Comparison of ENCODE assay signal across 10 cellular contexts in genomic region chr1:226973898-226974543, GRCh38. TPM values are rescaled to one million over a fixed set of nuclear protein-coding genes. Genes with fewer than 3 reads are reported as not detected.
A peak's percentile ranks its signal among the peaks of the same experiment; 100 is the strongest.
DNase-seq lines count a peak whose midpoint lies in the region; ATAC-seq and TF ChIP-seq lines count a peak whose summit lies in the region.
"Had no signal": no experiment of that assay in that cellular context is flagged by ENCODE, and none has a peak within 500 bp of the region (broad histone marks: within the 10 kb centered on the region; RNA-seq: fewer than 3 reads in every experiment).

No MANE protein-coding gene starts in this region.

- 40 to 57% (median 43%) methylated on average over 7 to 11 of the region's 11 CpGs for WGBS in stomach, 5 donors

- peaks cover 6 to 65% (median 57%) of the 10 kb centered on the region in 4 donors for H3K36me3 ChIP-seq in stomach
- no peaks in the 10 kb centered on the region for H3K36me3 ChIP-seq in SJCRH30

- H3K4me3 ChIP-seq in stomach (peak overlapping the region in 1 of 4 donors; percentile 22), SJCRH30 (no peak overlapping the region)

- H3K9me3 ChIP-seq in stomach (peaks cover 0 to 9% (median 2%) of the 10 kb centered on the region in 4 donors), SJCRH30 (replicated peaks) (no peaks in the 10 kb centered on the region)

- ATAC-seq in left lobe of liver (peak; percentile 39), GM18505 (IDR thresholded peaks at IDR 0.05; ENCODE audit: unreplicated experiment) (no peak)

- H3K27ac ChIP-seq in cingulate gyrus (ENCODE audit: low read depth, low read length) (peak overlapping the region; percentile 98), stomach (peak overlapping the region; percentile 43 to 89 (median 82)), SJCRH30 (no peak overlapping the region)

- no peaks in the 10 kb centered on the region for H3K27me3 ChIP-seq in stomach
- no peaks in the 10 kb centered on the region for H3K27me3 ChIP-seq in SJCRH30

- TF ChIP-seq POLR2A in stomach (IDR thresholded peaks at IDR 0.05): no peak
- TF ChIP-seq POLR2A in GM18505 (IDR thresholded peaks at IDR 0.05; ENCODE audit: borderline replicate concordance, extremely low read depth, insufficient read depth, insufficient read length): no peak

- peaks cover 29 to 49% (median 35%) of the 10 kb centered on the region in 4 donors for H3K4me1 ChIP-seq in stomach
- H3K4me1 ChIP-seq in SJCRH30: no peaks in the 10 kb centered on the region

- intact Hi-C loops in stomach (cut with DNase I; ENCODE audit: low total_unique reads): no loop called here

- TF ChIP-seq EP300 in stomach (IDR thresholded peaks at IDR 0.05): peak; percentile 69

- no peak for TF ChIP-seq CTCF in stomach (IDR thresholded peaks at IDR 0.05)

- DNase-seq in HPDE6-E6E7 (ENCODE audit: extremely low spot score) (peak; percentile 21), left lobe of liver (ENCODE audit: low spot score) (peak; percentile 58), stomach (no peak), SJCRH30 (no peak), NCI-H1694 (lab: John Stamatoyannopoulos, UW) (no peak), iPS-NIHi7 (ENCODE audit: extremely low spot score) (no peak)
- DNase-seq: activated gamma-delta T cell treated with Interleukin-2 at 50 U/mL for 16 hours, MM.1S had no signal

RNA-seq across cellular contexts. Expression of gene COQ8A, which starts 33.9 kb away (rescaled TPM):
- total RNA-seq in left lobe of liver (87.3 TPM), stomach (100 to 1,000 TPM in 2 of 5 donors, 10 to 100 TPM in 3; 26.4 to 384 (median 91.7) TPM)
- 10 to 100 TPM; 51.6 to 66.4 (median 61.9) TPM for polyA plus RNA-seq in stomach
- total RNA-seq in SJCRH30 (2014; rRNA removed; shearing (Covaris generic)): 24.0 and 26.9 TPM in 2 replicates

Comparison
In these comparisons a context has a peak if more than half of its experiments do, and no peak if none do; other contexts are left out.
1. DNase-seq: peak in HPDE6-E6E7 (single experiment) and left lobe of liver (single experiment); none in stomach (single experiment), SJCRH30 (0 of 2), NCI-H1694 (single experiment) and iPS-NIHi7 (single experiment).